17 cellular contexts compared by ENCODE assay signal in the genomic region with DNA sequence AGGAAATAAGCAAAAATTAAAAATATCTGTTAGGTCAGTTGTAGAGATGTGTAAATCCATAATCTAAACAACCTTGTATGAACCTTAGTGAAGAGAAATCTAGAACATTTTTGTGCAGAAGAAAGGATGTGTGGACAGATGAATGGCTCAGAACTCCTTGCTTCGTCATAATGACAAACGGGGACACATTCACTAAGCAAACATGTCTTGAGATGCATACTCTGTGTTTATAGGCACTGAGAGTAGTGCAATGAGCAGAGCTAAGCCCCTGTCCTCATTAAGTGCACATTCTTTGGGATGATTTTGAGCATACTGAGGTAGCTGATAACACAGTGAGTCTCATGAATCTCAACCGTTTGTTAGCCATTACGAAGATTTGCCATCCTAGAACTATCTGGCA.
DNase-seq lines count a peak whose midpoint lies in the region; ATAC-seq, FAIRE-seq and TF ChIP-seq lines count a peak whose summit lies in the region.
"Had no signal": no experiment of that assay in that cellular context is flagged by ENCODE, and none has a peak within 500 bp of the region (broad histone marks: within the 10 kb centered on the region; RNA-seq: fewer than 3 reads in every experiment).

No MANE protein-coding gene starts in this region.

- H2BK120ac ChIP-seq in H1 (replicated peaks; ENCODE audit: low read depth, low read length), result no peak overlapping the region

- no peak overlapping the region for H3K14ac ChIP-seq in H1 (ENCODE audit: insufficient read length)

- H2BK12ac ChIP-seq in H1 (ENCODE audit: low read depth, low read length), result no peak overlapping the region

- no peak overlapping the region for H2BK20ac ChIP-seq in H1 (ENCODE audit: low read length)

- H3K79me2 ChIP-seq in PC-3 (ENCODE audit: low read length) (no peaks in the 10 kb centered on the region), H1 (ENCODE audit: control insufficient read depth in 1 of 2, insufficient read depth in 2 of 2, low read length in 2 of 2) (no peaks in the 10 kb centered on the region)

- no peaks in the 10 kb centered on the region for H3K9me3 ChIP-seq in PC-3 (ENCODE audit: low read length)
- no peaks in the 10 kb centered on the region for H3K9me3 ChIP-seq in H1 (ENCODE audit: insufficient read depth in 2 of 2, low read depth in 1 of 2, low read length in 1 of 2)
- no peaks in the 10 kb centered on the region for H3K9me3 ChIP-seq in thyroid gland
- H3K9me3 ChIP-seq: Caco-2 had no signal

- no peaks in the 10 kb centered on the region for H3K23me2 ChIP-seq in H1 (ENCODE audit: low read depth, low read length)

- BruUV-seq in PC-3 (replicated peaks; lab: Mats Ljungman, UMichigan), result no TSS peak

- no peaks in the 10 kb centered on the region for H3K36me3 ChIP-seq in PC-3 (ENCODE audit: low read depth, low read length)
- no peaks in the 10 kb centered on the region for H3K36me3 ChIP-seq in H1 (ENCODE audit: control insufficient read depth in 2 of 4, insufficient read depth in 4 of 4, low read length in 3 of 4)
- H3K36me3 ChIP-seq in thyroid gland, result no peaks in the 10 kb centered on the region

- 95% methylated on average over 4 of the region's 4 CpGs; no CpG with 5 or more reads in 1 of the 2 experiments for WGBS in H1 (ENCODE audit: extremely low coverage in 1 of 2, insufficient coverage in 1 of 2, insufficient read length in 1 of 2, insufficient replicate concordance in 2 of 2, low coverage in 1 of 2, low lambda C conversion rate in 2 of 2, missing lambda C conversion rate in 1 of 2), 2 experiments
- WGBS in thyroid gland, 2 donors, result 94 to 95% methylated on average over 4 of the region's 4 CpGs

- H3K4ac ChIP-seq in H1 (replicated peaks; ENCODE audit: insufficient read length, low read depth, low read length), result no peak overlapping the region

- no peaks in the 10 kb centered on the region for H3K9me2 ChIP-seq in PC-3 (replicated peaks; ENCODE audit: low read length)

- H3F3A ChIP-seq in PC-3 (ENCODE audit: low read length, unreplicated experiment), result no peaks in the 10 kb centered on the region

- H2AK5ac ChIP-seq in H1 (ENCODE audit: low read depth, low read length), result no peak overlapping the region

- POLR2A ChIA-PET in PC-3 (lab: Charles Lee; ENCODE audit: unreplicated experiment), result no interaction called here
- POLR2A ChIA-PET in H1 (lab: Charles Lee; ENCODE audit: partially characterized antibody), result no interaction called here

- H4K20me1 ChIP-seq in PC-3 (ENCODE audit: low read length), result no peaks in the 10 kb centered on the region
- no peaks in the 10 kb centered on the region for H4K20me1 ChIP-seq in H1 (replicated peaks in 1 of 2; ENCODE audit: control insufficient read depth in 1 of 2, insufficient read depth in 2 of 2, low read length in 2 of 2)

- no peak overlapping the region for H4K5ac ChIP-seq in H1 (ENCODE audit: insufficient read length, low read depth, low read length)

- no peak overlapping the region for H3K56ac ChIP-seq in H1 (replicated peaks; ENCODE audit: insufficient read length, low read depth, low read length)

- no peak overlapping the region for H2BK5ac ChIP-seq in H1 (ENCODE audit: low read depth, low read length)

- intact Hi-C loops in PC-3 (cut with micrococcal nuclease) (no loop called here), thyroid gland (cut with DNase I) (no loop called here)

- H3K9ac ChIP-seq in PC-3 (ENCODE audit: low read length) (no peak overlapping the region), H1 (replicated peaks in 1 of 4; ENCODE audit: extremely low read depth in 1 of 4, low read depth in 3 of 4, low read length in 3 of 4) (no peak overlapping the region)

- no peak overlapping the region for H4K91ac ChIP-seq in H1 (replicated peaks; ENCODE audit: insufficient read length, low read length)

- ATAC-seq in PC-3 (peak; percentile 85), GM21526 (IDR thresholded peaks at IDR 0.05; ENCODE audit: low FRiP score, unreplicated experiment) (no peak), HG03571 (IDR thresholded peaks at IDR 0.05; ENCODE audit: unreplicated experiment) (no peak)
- ATAC-seq: K562 had no signal

- TF ChIP-seq EP300 in H1 (IDR thresholded peaks at IDR 0.05; ENCODE audit: borderline replicate concordance in 1 of 2, low read depth in 2 of 2, low read length in 2 of 2), result no peak

- H2BK15ac ChIP-seq in H1 (ENCODE audit: low read length), result no peak overlapping the region

- peak overlapping the region; percentile 8 for H2AFZ ChIP-seq in PC-3 (ENCODE audit: low read length)
- H2AFZ ChIP-seq in H1 (ENCODE audit: low read length), result peak overlapping the region; percentile 90; the same call in 1 of the 2 replicates

- CTCF ChIA-PET in PC-3 (lab: Charles Lee) (interaction anchor here (0.5 to 0.6 kb wide), 3 partner anchors 116 to 1131 kb away, joined by 3 to 6 read pairs (median 4); no protein-coding TSS in a partner anchor), H1 (lab: Charles Lee; ENCODE audit: partially characterized antibody) (interaction anchor here (1.1 kb wide), 1 partner anchor 15 kb away, joined by 4 read pairs; no protein-coding TSS in a partner anchor)

- no peak for TF ChIP-seq CTCF in PC-3 (conservative IDR thresholded peaks at IDR 0.05; ENCODE audit: low read depth, low read length)
- no peak for TF ChIP-seq CTCF in H1 (IDR thresholded peaks at IDR 0.05; ENCODE audit: control extremely low read depth in 1 of 3, insufficient read depth in 1 of 3, low read depth in 1 of 3, low read length in 3 of 3)
- no peak for TF ChIP-seq CTCF in thyroid gland (IDR thresholded peaks at IDR 0.05)

- TF ChIP-seq RAD21 in H1 (IDR thresholded peaks at IDR 0.05 in 1 of 2, conservative IDR thresholded peaks at IDR 0.05 in 1 of 2; ENCODE audit: low read depth in 2 of 2, low read length in 2 of 2), result no peak

- no peaks in the 10 kb centered on the region for H3K79me1 ChIP-seq in H1 (ENCODE audit: low read depth, low read length)

- H3K4me1 ChIP-seq in PC-3 (ENCODE audit: insufficient read depth, low read length) (peaks cover 31% of the 10 kb centered on the region), H1 (replicated peaks in 1 of 4; ENCODE audit: control insufficient read depth in 3 of 4, insufficient read depth in 4 of 4, low read length in 3 of 4) (no peaks in the 10 kb centered on the region), thyroid gland (peaks cover 13 to 20% of the 10 kb centered on the region in 2 donors)
- H3K4me1 ChIP-seq: Caco-2 had no signal

- H3K18ac ChIP-seq in H1 (ENCODE audit: extremely low read depth, low read length), result no peak overlapping the region

- no peak for FAIRE-seq in H1 (lab: Jason Lieb, UNC)
- FAIRE-seq: D721Med had no signal

- H3K27me3 ChIP-seq in PC-3 (ENCODE audit: low read length), result no peaks in the 10 kb centered on the region
- H3K27me3 ChIP-seq in H1 (replicated peaks in 1 of 4; ENCODE audit: control insufficient read depth in 3 of 4, extremely low read depth in 1 of 4, insufficient read depth in 3 of 4, low read length in 3 of 4), result no peaks in the 10 kb centered on the region
- no peaks in the 10 kb centered on the region for H3K27me3 ChIP-seq in thyroid gland

- H4K8ac ChIP-seq in H1 (ENCODE audit: extremely low read depth, insufficient read depth, low read length), result no peak overlapping the region

- H3K4me3 ChIP-seq in PC-3 (ENCODE audit: low read length), result no peak overlapping the region
- no peak overlapping the region for H3K4me3 ChIP-seq in H1 (ENCODE audit: extremely low read depth in 1 of 4, insufficient read depth in 2 of 4, low read depth in 3 of 4, low read length in 4 of 4)
- H3K4me3 ChIP-seq in thyroid gland (replicated peaks in 1 of 3), result no peak overlapping the region
- H3K4me3 ChIP-seq: K562 had no signal

- H3K27ac ChIP-seq in PC-3 (ENCODE audit: low read length) (peak overlapping the region; percentile 19), H1 (ENCODE audit: low read depth, low read length) (no peak overlapping the region), thyroid gland (peak overlapping the region; percentile 60 to 71 (median 68))
- H3K27ac ChIP-seq: C4-2B had no signal

- DNase-seq in DMS114 treated with DMSO at 0.1 percent for 48 hours (lab: John Stamatoyannopoulos, UW; ENCODE audit: unreplicated experiment), result peak; percentile 95
- peak; percentile 91 for DNase-seq in PC-3
- no peak for DNase-seq in H1 (ENCODE audit: low read depth in 1 of 2, low spot score in 2 of 2)
- no peak for DNase-seq in thyroid gland
- DNase-seq in activated naive CD4-positive, alpha-beta T cell treated with anti-CD3 and anti-CD28 coated beads, Interleukin-2, amount 50 U/mL, for 16 hours, result no peak
- DNase-seq: AML-193; Caco-2; CD4-positive, alpha-beta T cell; DMS153; DMS79 treated with DMSO at 0.1 percent for 48 hours; GF-D8; H7 had no signal

- H3K4me2 ChIP-seq in PC-3 (ENCODE audit: low read length) (peak overlapping the region; percentile 0; the same call in 1 of the 2 replicates), H1 (ENCODE audit: insufficient read depth in 1 of 2, low read depth in 2 of 2, low read length in 2 of 2) (no peak overlapping the region)

- no peak overlapping the region for H3K23ac ChIP-seq in H1 (ENCODE audit: insufficient read length)

- TF ChIP-seq POLR2A in H1 (IDR thresholded peaks at IDR 0.05; ENCODE audit: control extremely low read depth in 1 of 2, low read depth in 2 of 2, low read length in 2 of 2) (no peak), thyroid gland (IDR thresholded peaks at IDR 0.05) (no peak)

TF ChIP-seq in H1, 55 proteins besides CTCF, POLR2A, EP300 and RAD21 (continues in another document):
- no peak for TF ChIP-seq ATF2 (IDR thresholded peaks at IDR 0.05; ENCODE audit: low read length)
- no peak for TF ChIP-seq TBP (IDR thresholded peaks at IDR 0.05; ENCODE audit: low read depth, low read length)
- no peak for TF ChIP-seq EGR1 (IDR thresholded peaks at IDR 0.05; ENCODE audit: borderline replicate concordance, low read depth, low read length)
- TF ChIP-seq, protein P1, sequence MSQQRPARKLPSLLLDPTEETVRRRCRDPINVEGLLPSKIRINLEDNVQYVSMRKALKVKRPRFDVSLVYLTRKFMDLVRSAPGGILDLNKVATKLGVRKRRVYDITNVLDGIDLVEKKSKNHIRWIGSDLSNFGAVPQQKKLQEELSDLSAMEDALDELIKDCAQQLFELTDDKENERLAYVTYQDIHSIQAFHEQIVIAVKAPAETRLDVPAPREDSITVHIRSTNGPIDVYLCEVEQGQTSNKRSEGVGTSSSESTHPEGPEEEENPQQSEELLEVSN (IDR thresholded peaks at IDR 0.05), result no peak
- TF ChIP-seq SIX5 (IDR thresholded peaks at IDR 0.05; ENCODE audit: low read depth, low read length), result no peak
- no peak for TF ChIP-seq BRCA1 (IDR thresholded peaks at IDR 0.05; ENCODE audit: low read depth, low read length)
- TF ChIP-seq ASH2L (IDR thresholded peaks at IDR 0.05; ENCODE audit: low read length), result no peak

Comparison
In these comparisons a context has a peak if more than half of its experiments do, and no peak if none do; other contexts are left out.
1. DNase-seq: peak in DMS114 treated with DMSO at 0.1 percent for 48 hours (single experiment) and PC-3 (single experiment); none in H1 (0 of 2), thyroid gland (0 of 2) and activated naive CD4-positive, alpha-beta T cell treated with anti-CD3 and anti-CD28 coated beads, Interleukin-2, amount 50 U/mL, for 16 hours (single experiment).